In the genomic region with DNA sequence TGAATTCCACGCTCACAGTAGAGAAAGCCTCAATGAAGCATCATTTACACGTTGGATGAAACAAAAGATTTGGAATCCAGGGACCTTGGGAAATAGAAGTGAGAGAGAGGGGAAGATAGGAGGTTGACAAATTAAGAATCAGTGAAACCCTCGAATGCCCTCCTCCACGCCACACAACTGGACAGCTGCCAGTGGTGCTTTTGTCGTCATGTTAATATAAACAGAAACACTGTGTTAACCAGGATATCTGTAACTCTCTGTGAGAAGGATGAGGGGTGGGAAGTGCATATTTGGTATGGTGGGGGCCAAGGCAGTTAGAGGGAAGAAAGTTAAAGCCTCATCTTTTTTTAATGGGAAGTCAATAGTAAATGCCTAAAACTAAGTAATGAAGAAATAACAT, we compare ENCODE assay signal across 27 cellular contexts.
A peak's percentile ranks its signal among the peaks of the same experiment; 100 is the strongest.
DNase-seq lines count a peak whose midpoint lies in the region; ATAC-seq and TF ChIP-seq lines count a peak whose summit lies in the region.
"Had no signal": no experiment of that assay in that cellular context is flagged by ENCODE, and none has a peak within 500 bp of the region (broad histone marks: within the 10 kb centered on the region; RNA-seq: fewer than 3 reads in every experiment).

No MANE protein-coding gene starts in this region.

- H3K27me3 Mint-ChIP-seq in dendritic cell treated with granulocyte-macrophage colony-stimulating factor and Interleukin-4, amounts not matched to agents 40 ng/mL and 50 ng/mL, for 4 days: peaks cover 4% of the 10 kb centered on the region
- H3K27me3 Mint-ChIP-seq in MCF 10A (ENCODE audit: insufficient read depth, unreplicated experiment): peaks cover 32% of the 10 kb centered on the region

- CTCF ChIA-PET in MCF 10A (lab: Yijun Ruan, JAX): interaction anchor here (0.5 kb wide), 1 partner anchor 14 kb away, joined by 3 read pairs; no protein-coding TSS in a partner anchor

- H3K4me3 Mint-ChIP-seq in dendritic cell treated with granulocyte-macrophage colony-stimulating factor and Interleukin-4, amounts not matched to agents 40 ng/mL and 50 ng/mL, for 4 days: no peak overlapping the region
- H3K4me3 Mint-ChIP-seq in MCF 10A (ENCODE audit: unreplicated experiment): no peak overlapping the region
- H3K4me3 Mint-ChIP-seq: activated CD4-positive, alpha-beta memory T cell treated with anti-CD3 and anti-CD28 coated beads, Interleukin-2, amount 10 ng/mL, durations not matched to agents 7 days and 5 days; activated naive CD4-positive, alpha-beta T cell treated with anti-CD3 and anti-CD28 coated beads, Interleukin-2, amount 50 U/mL, for 24 hours; CD4-positive, alpha-beta memory T cell; mesothelial cell of epicardium; naive thymus-derived CD4-positive, alpha-beta T cell had no signal

- no peak for TF ChIP-seq CTCF in MCF 10A (IDR thresholded peaks at IDR 0.05; ENCODE audit: unreplicated experiment)

- no peaks in the 10 kb centered on the region for H3K9me3 Mint-ChIP-seq in dendritic cell treated with granulocyte-macrophage colony-stimulating factor and Interleukin-4, amounts not matched to agents 40 ng/mL and 50 ng/mL, for 4 days
- no peaks in the 10 kb centered on the region for H3K9me3 Mint-ChIP-seq in MCF 10A (ENCODE audit: unreplicated experiment)
- H3K9me3 Mint-ChIP-seq: activated CD4-positive, alpha-beta memory T cell treated with anti-CD3 and anti-CD28 coated beads, Interleukin-2, amount 10 ng/mL, durations not matched to agents 7 days and 5 days; activated naive CD4-positive, alpha-beta T cell treated with anti-CD3 and anti-CD28 coated beads, Interleukin-2, amount 50 U/mL, for 24 hours; mesothelial cell of epicardium had no signal

- no peaks in the 10 kb centered on the region for H3K36me3 Mint-ChIP-seq in dendritic cell treated with granulocyte-macrophage colony-stimulating factor and Interleukin-4, amounts not matched to agents 40 ng/mL and 50 ng/mL, for 4 days (ENCODE audit: low read depth)
- H3K36me3 Mint-ChIP-seq in MCF 10A (ENCODE audit: insufficient read depth, unreplicated experiment): no peaks in the 10 kb centered on the region
- H3K36me3 Mint-ChIP-seq: activated naive CD4-positive, alpha-beta T cell treated with anti-CD3 and anti-CD28 coated beads, Interleukin-2, amount 50 U/mL, for 24 hours; CD4-positive, alpha-beta memory T cell; mesothelial cell of epicardium; naive thymus-derived CD4-positive, alpha-beta T cell had no signal

- no peak for ATAC-seq in GM21717 (IDR thresholded peaks at IDR 0.05; ENCODE audit: unreplicated experiment)
- no peak for ATAC-seq in GM18858 (IDR thresholded peaks at IDR 0.05; ENCODE audit: unreplicated experiment)
- ATAC-seq: left ventricle myocardium superior; naive thymus-derived CD4-positive, alpha-beta T cell; psoas muscle had no signal

- H3K4me1 Mint-ChIP-seq in dendritic cell treated with granulocyte-macrophage colony-stimulating factor and Interleukin-4, amounts not matched to agents 40 ng/mL and 50 ng/mL, for 4 days (ENCODE audit: low read depth): peaks cover 15% of the 10 kb centered on the region
- no peaks in the 10 kb centered on the region for H3K4me1 Mint-ChIP-seq in MCF 10A (ENCODE audit: insufficient read depth, unreplicated experiment)
- H3K4me1 Mint-ChIP-seq: activated CD4-positive, alpha-beta memory T cell treated with anti-CD3 and anti-CD28 coated beads, Interleukin-2, amount 10 ng/mL, durations not matched to agents 7 days and 5 days; activated naive CD4-positive, alpha-beta T cell treated with anti-CD3 and anti-CD28 coated beads, Interleukin-2, amount 50 U/mL, for 24 hours; CD4-positive, alpha-beta memory T cell had no signal

- POLR2A ChIA-PET in MCF 10A (lab: Yijun Ruan, JAX): no interaction called here

- H3K27ac Mint-ChIP-seq in dendritic cell treated with granulocyte-macrophage colony-stimulating factor and Interleukin-4, amounts not matched to agents 40 ng/mL and 50 ng/mL, for 4 days: peak overlapping the region; percentile 11
- H3K27ac Mint-ChIP-seq in MCF 10A (ENCODE audit: low read depth, unreplicated experiment): no peak overlapping the region
- H3K27ac Mint-ChIP-seq: activated CD4-positive, alpha-beta memory T cell treated with anti-CD3 and anti-CD28 coated beads, Interleukin-2, amount 10 ng/mL, durations not matched to agents 7 days and 5 days; activated naive CD4-positive, alpha-beta T cell treated with anti-CD3 and anti-CD28 coated beads, Interleukin-2, amount 50 U/mL, for 24 hours; CD4-positive, alpha-beta memory T cell; mesothelial cell of epicardium; naive thymus-derived CD4-positive, alpha-beta T cell had no signal

- DNase-seq in NCI-H2029 (lab: John Stamatoyannopoulos, UW): peak; percentile 32
- no peak for DNase-seq in NCI-H2029 treated with DMSO at 0.1 percent for 48 hours (lab: John Stamatoyannopoulos, UW)
- DNase-seq in OCI-M1 (lab: John Stamatoyannopoulos, UW): peak; percentile 11
- DNase-seq in renal cortical epithelial cell (ENCODE audit: low read depth): peak; percentile 3
- DNase-seq in MCF 10A (ENCODE audit: unreplicated experiment): no peak
- DNase-seq: activated CD4-positive, alpha-beta memory T cell treated with anti-CD3 and anti-CD28 coated beads, Interleukin-2, amount 10 ng/mL, durations not matched to agents 7 days and 5 days; activated CD4-positive, CD25-positive, alpha-beta regulatory T cell treated with anti-CD3 and anti-CD28 coated beads, Interleukin-2, amount 50 U/mL, for 72 hours; activated CD8-positive, alpha-beta memory T cell treated with anti-CD3 and anti-CD28 coated beads, Interleukin-2, amount 50 U/mL, for 48 hours; CD4-positive, alpha-beta memory T cell; DMS153; GF-D8; islet precursor cell; KBM-7; left ventricle myocardium superior; naive thymus-derived CD4-positive, alpha-beta T cell; NCI-H146; NCI-H2171; NCI-H524; psoas muscle; stimulated activated CD4-positive, alpha-beta T cell treated with anti-CD3 and anti-CD28 coated beads, Interleukin-4, amount 100 ng/mL, for 4 hours; stimulated activated naive CD4-positive, alpha-beta T cell treated with Interleukin-2 at 50 U/mL for 16 hours; T-helper 1 cell had no signal

- BruUV-seq in MCF 10A (replicated peaks; lab: Mats Ljungman, UMichigan): no TSS peak

- intact Hi-C loops in dendritic cell treated with granulocyte-macrophage colony-stimulating factor and Interleukin-4, amounts not matched to agents 40 ng/mL and 50 ng/mL, for 4 days (cut with micrococcal nuclease): no loop called here
- intact Hi-C loops in MCF 10A (cut with micrococcal nuclease): no loop called here

Comparison
In these comparisons a context has a peak if more than half of its experiments do, and no peak if none do; other contexts are left out.
1. DNase-seq: peak in NCI-H2029 (single experiment), OCI-M1 (single experiment) and renal cortical epithelial cell (single experiment); none in NCI-H2029 treated with DMSO at 0.1 percent for 48 hours (single experiment) and MCF 10A (single experiment).